13 cellular contexts compared by ENCODE assay signal in the genomic region with DNA sequence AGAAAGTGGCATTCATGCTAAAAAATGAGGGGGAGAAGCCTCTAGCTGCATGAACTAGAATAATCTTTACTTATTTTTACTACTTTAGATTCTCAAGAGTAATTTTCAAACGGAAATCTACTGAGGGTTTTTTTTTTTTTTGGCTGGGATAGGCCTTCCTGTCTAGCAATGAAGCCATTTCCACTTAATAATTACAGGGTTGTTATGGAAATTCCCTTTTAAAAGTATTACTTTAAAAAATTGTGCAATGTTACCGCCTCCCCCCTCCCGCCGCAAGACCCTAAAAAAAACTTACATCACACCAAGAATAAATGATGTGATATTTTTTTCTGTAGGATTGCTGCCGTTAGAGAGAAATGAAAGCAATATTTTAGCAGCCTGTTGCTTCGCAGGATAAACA. TPM values are rescaled to one million over a fixed set of nuclear protein-coding genes. Genes with fewer than 3 reads are reported as not detected.
DNase-seq lines count a peak whose midpoint lies in the region; ATAC-seq and TF ChIP-seq lines count a peak whose summit lies in the region.
"Had no signal": no experiment of that assay in that cellular context is flagged by ENCODE, and none has a peak within 500 bp of the region (broad histone marks: within the 10 kb centered on the region; RNA-seq: fewer than 3 reads in every experiment).

No MANE protein-coding gene starts in this region.

- H3K4me3 Mint-ChIP-seq in GM23338: no peak overlapping the region

- H3K36me3 ChIP-seq in GM23338 (ENCODE audit: insufficient read depth) (no peaks in the 10 kb centered on the region), skeletal muscle satellite cell (ENCODE audit: insufficient read depth, low read length) (no peaks in the 10 kb centered on the region)
- H3K36me3 ChIP-seq: MG63 had no signal

- H3K79me2 ChIP-seq in GM23338 (replicated peaks; ENCODE audit: insufficient read depth): no peaks in the 10 kb centered on the region

- DNase-seq in GM23338 (ENCODE audit: low spot score) (no peak), OCI-M1 (lab: John Stamatoyannopoulos, UW) (peak; percentile 63), dermis microvascular lymphatic vessel endothelial cell (ENCODE audit: low read depth in 2 of 2) (peak; percentile 76 to 83), germinal center (ENCODE audit: low spot score) (no peak), RPMI8226 (no peak)
- DNase-seq: activated T-cell treated with anti-CD3 and anti-CD28 coated beads, Interleukin-2, amount 50 U/mL, for 48 hours; COR-L47; NCI-H748 treated with DMSO at 0.1 percent for 48 hours; stimulated activated naive CD4-positive, alpha-beta T cell had no signal

- H3K27ac ChIP-seq in GM23338 (ENCODE audit: low read depth): no peak overlapping the region

- H3K4me3 ChIP-seq in GM23338: no peak overlapping the region
- no peak overlapping the region for H3K4me3 ChIP-seq in skeletal muscle satellite cell (ENCODE audit: low read length)
- H3K4me3 ChIP-seq: MG63 had no signal

- H3F3A ChIP-seq in GM23338 (replicated peaks; ENCODE audit: low read depth): no peaks in the 10 kb centered on the region

- H3K9me3 Mint-ChIP-seq in GM23338: no peaks in the 10 kb centered on the region

- peaks cover 2% of the 10 kb centered on the region for H3K27me3 Mint-ChIP-seq in GM23338 (ENCODE audit: insufficient read depth, low read depth, poor library complexity)

- peak overlapping the region; percentile 61 for H3K9ac ChIP-seq in skeletal muscle satellite cell (ENCODE audit: low read depth, low read length)

- H3K4me1 Mint-ChIP-seq in GM23338: peaks cover 54% of the 10 kb centered on the region

- H3K4me1 ChIP-seq in GM23338 (ENCODE audit: insufficient read depth) (peaks cover 43% of the 10 kb centered on the region), skeletal muscle satellite cell (ENCODE audit: control insufficient read depth, insufficient read depth, low read length) (peaks cover 44% of the 10 kb centered on the region)

- H3K4me2 ChIP-seq in GM23338 (0 out of 2 replicates have a peak overlapping the region, but pooled peaks have one; percentile 36), skeletal muscle satellite cell (ENCODE audit: low read length) (peak overlapping the region; percentile 47)

- H3K9me2 ChIP-seq in GM23338 (ENCODE audit: insufficient read depth): peaks cover 3% of the 10 kb centered on the region; the same call in 1 of the 2 replicates

- no peaks in the 10 kb centered on the region for H3K36me3 Mint-ChIP-seq in GM23338 (ENCODE audit: low read depth)

- no peak for TF ChIP-seq CTCF in GM23338 (conservative IDR thresholded peaks at IDR 0.05; ENCODE audit: low read depth in 2 of 2)

- H3K9me3 ChIP-seq in skeletal muscle satellite cell (replicated peaks; ENCODE audit: low read length): no peaks in the 10 kb centered on the region
- H3K9me3 ChIP-seq: MG63 had no signal

- ATAC-seq in GM23338: no peak
- no peak for ATAC-seq in HG03520 (IDR thresholded peaks at IDR 0.05; ENCODE audit: unreplicated experiment)
- no peak for ATAC-seq in HG03457 (IDR thresholded peaks at IDR 0.05; ENCODE audit: unreplicated experiment)

- H3K27me3 ChIP-seq in GM23338 (ENCODE audit: insufficient read depth) (no peaks in the 10 kb centered on the region), skeletal muscle satellite cell (ENCODE audit: control insufficient read depth, insufficient read depth, low read length) (no peaks in the 10 kb centered on the region)
- H3K27me3 ChIP-seq: MG63 had no signal

- H4K20me1 ChIP-seq in GM23338 (replicated peaks; ENCODE audit: insufficient read depth): no peaks in the 10 kb centered on the region

- H3K27ac Mint-ChIP-seq in GM23338: no peak overlapping the region

- H2AFZ ChIP-seq in GM23338: no peak overlapping the region

TF ChIP-seq in GM23338, 12 proteins besides CTCF, POLR2A, EP300 and RAD21:
- TF ChIP-seq ZNF331 (CRISPR knock-in tag; IDR thresholded peaks at IDR 0.05; ENCODE audit: low read depth): no peak
- TF ChIP-seq POLR2AphosphoS5 (IDR thresholded peaks at IDR 0.05; ENCODE audit: low read depth): no peak
- TF ChIP-seq ZNF114 (CRISPR knock-in tag; IDR thresholded peaks at IDR 0.05): no peak
- TF ChIP-seq, protein P1, sequence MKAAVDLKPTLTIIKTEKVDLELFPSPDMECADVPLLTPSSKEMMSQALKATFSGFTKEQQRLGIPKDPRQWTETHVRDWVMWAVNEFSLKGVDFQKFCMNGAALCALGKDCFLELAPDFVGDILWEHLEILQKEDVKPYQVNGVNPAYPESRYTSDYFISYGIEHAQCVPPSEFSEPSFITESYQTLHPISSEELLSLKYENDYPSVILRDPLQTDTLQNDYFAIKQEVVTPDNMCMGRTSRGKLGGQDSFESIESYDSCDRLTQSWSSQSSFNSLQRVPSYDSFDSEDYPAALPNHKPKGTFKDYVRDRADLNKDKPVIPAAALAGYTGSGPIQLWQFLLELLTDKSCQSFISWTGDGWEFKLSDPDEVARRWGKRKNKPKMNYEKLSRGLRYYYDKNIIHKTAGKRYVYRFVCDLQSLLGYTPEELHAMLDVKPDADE (IDR thresholded peaks at IDR 0.05): no peak
- TF ChIP-seq STAT1 (IDR thresholded peaks at IDR 0.05; ENCODE audit: unreplicated experiment): no peak
- no peak for TF ChIP-seq EZH2phosphoT487 (IDR thresholded peaks at IDR 0.05; ENCODE audit: unreplicated experiment)

RNA-seq across cellular contexts. Expression of a gene that starts 32.5 kb away (rescaled TPM):
- total RNA-seq in GM23338 (2014; rRNA removed; shearing (Covaris generic)): 48.9 and 49.2 TPM in 2 replicates
- 76.1 and 82.5 TPM in 2 replicates for polyA plus RNA-seq in GM23338 (2016; fragmentation: Nextera tagmentation; extraction: Ambion mirVana)
- 315 and 416 TPM in 2 replicates for total RNA-seq in dermis microvascular lymphatic vessel endothelial cell
- total RNA-seq in skeletal muscle satellite cell (2012; rRNA removed): 22.9 and 31.4 TPM in 2 replicates

Comparison
In these comparisons a context has a peak if more than half of its experiments do, and no peak if none do; other contexts are left out.
1. DNase-seq: peak in OCI-M1 (single experiment) and dermis microvascular lymphatic vessel endothelial cell (2 of 2); none in GM23338 (single experiment), germinal center (single experiment) and RPMI8226 (single experiment).